Comparison of ENCODE assay signal across 3 cellular contexts in the genomic region with DNA sequence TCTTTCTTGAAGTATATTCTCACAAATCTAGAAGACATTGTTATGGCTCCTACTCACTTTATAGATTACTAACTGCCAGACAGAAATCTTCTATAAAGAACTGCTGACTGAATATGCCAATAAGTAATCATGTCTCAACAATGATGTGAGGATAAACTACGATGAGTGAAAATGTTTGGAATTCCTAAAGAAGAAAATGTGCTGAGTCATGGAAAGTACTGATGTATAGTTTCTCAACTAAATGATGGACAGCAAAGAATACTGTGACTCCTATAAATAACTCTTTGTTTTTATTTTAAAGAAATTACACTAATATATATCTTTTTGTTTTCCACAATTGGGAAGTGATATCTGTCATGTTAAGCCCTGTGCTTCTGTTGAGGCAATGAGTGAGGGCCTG.
A peak's percentile ranks its signal among the peaks of the same experiment; 100 is the strongest.
TF ChIP-seq lines count a peak whose summit lies in the region.

No MANE protein-coding gene starts in this region.

TF ChIP-seq in SK-N-SH treated with all-trans-retinoic acid at 6 μM for 48 hours, 23 proteins besides CTCF, POLR2A, EP300 and RAD21:
- TF ChIP-seq ZNF565 (CRISPR knock-in tag; conservative IDR thresholded peaks at IDR 0.05; ENCODE audit: low read depth) = no peak
- TF ChIP-seq CSRNP3 (CRISPR knock-in tag; IDR thresholded peaks at IDR 0.05) = no peak
- TF ChIP-seq BACH2 (CRISPR knock-in tag; IDR thresholded peaks at IDR 0.05; ENCODE audit: borderline replicate concordance) = 0 out of 2 replicates have a peak, but pooled peaks have one; percentile 65

TF ChIP-seq in SK-N-SH, 30 proteins besides CTCF, POLR2A, EP300 and RAD21:
- TF ChIP-seq, protein P1, sequence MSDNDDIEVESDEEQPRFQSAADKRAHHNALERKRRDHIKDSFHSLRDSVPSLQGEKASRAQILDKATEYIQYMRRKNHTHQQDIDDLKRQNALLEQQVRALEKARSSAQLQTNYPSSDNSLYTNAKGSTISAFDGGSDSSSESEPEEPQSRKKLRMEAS (IDR thresholded peaks at IDR 0.05; ENCODE audit: low read depth) = no peak
- TF ChIP-seq USF2 (IDR thresholded peaks at IDR 0.05; ENCODE audit: borderline replicate concordance, low read depth, low read length) (no peak), TAF1 (IDR thresholded peaks at IDR 0.05; ENCODE audit: borderline replicate concordance, low read depth, low read length) (no peak), ELF1 (IDR thresholded peaks at IDR 0.05) (no peak), NRF1 (IDR thresholded peaks at IDR 0.05; ENCODE audit: low read depth, low read length) (no peak), EZH2phosphoT487 (IDR thresholded peaks at IDR 0.05; ENCODE audit: borderline replicate concordance, low read depth) (no peak), RXRA (IDR thresholded peaks at IDR 0.05; ENCODE audit: borderline replicate concordance, low read depth) (no peak), GABPA (IDR thresholded peaks at IDR 0.05; ENCODE audit: low read depth) (no peak), RCOR1 (IDR thresholded peaks at IDR 0.05; ENCODE audit: low read length) (no peak), PBX3 (IDR thresholded peaks at IDR 0.05) (no peak), MEF2A (IDR thresholded peaks at IDR 0.05; ENCODE audit: borderline replicate concordance, low read depth) (no peak)

TF ChIP-seq in H1, 55 proteins besides CTCF, POLR2A, EP300 and RAD21 (continued from another document):
- no peak for TF ChIP-seq RXRA (IDR thresholded peaks at IDR 0.05; ENCODE audit: insufficient read depth, low read depth, low read length)
- peak; percentile 96 for TF ChIP-seq MAFK (IDR thresholded peaks at IDR 0.05; ENCODE audit: low read depth, low read length)
TF ChIP-seq in H1: peak in this region for 2.
